22 cellular contexts compared by ENCODE assay signal in genomic region chr20:56716806-56717205, GRCh38.
"Had no signal": no experiment of that assay in that cellular context is flagged by ENCODE, and none has a peak within 500 bp of the region (broad histone marks: within the 10 kb centered on the region; RNA-seq: fewer than 3 reads in every experiment).

No MANE protein-coding gene starts in this region.

- H3K9me3 Mint-ChIP-seq: activated CD4-positive, alpha-beta memory T cell treated with anti-CD3 and anti-CD28 coated beads, Interleukin-2, amount 10 ng/mL, durations not matched to agents 7 days and 5 days; activated naive CD8-positive, alpha-beta T cell treated with anti-CD3 and anti-CD28 coated beads for 36 hours; activated T-cell treated with anti-CD3 and anti-CD28 coated beads, Interleukin-2, amount 50 U/mL, for 24 hours; central memory CD8-positive, alpha-beta T cell; natural killer cell; T-helper 1 cell treated with Interleukin-12 subunit alpha and Interleukin-12 subunit beta and Interleukin-4 antibody, amounts not matched to agents 30 μg/mL and 1 μg/mL, for 36 hours had no signal

- H3K36me3 Mint-ChIP-seq: activated naive CD8-positive, alpha-beta T cell treated with anti-CD3 and anti-CD28 coated beads for 36 hours; brain; natural killer cell had no signal

- H3K27ac ChIP-seq: coronary artery, gastrocnemius medialis, heart right ventricle, left ventricle myocardium inferior, prostate gland, tibial nerve had no signal

- H3K4me3 Mint-ChIP-seq: activated CD4-positive, alpha-beta memory T cell treated with anti-CD3 and anti-CD28 coated beads, Interleukin-2, amount 10 ng/mL, durations not matched to agents 7 days and 5 days; activated naive CD8-positive, alpha-beta T cell treated with anti-CD3 and anti-CD28 coated beads for 36 hours; activated T-cell treated with anti-CD3 and anti-CD28 coated beads, Interleukin-2, amount 50 U/mL, for 24 hours; brain; central memory CD8-positive, alpha-beta T cell; natural killer cell; T-helper 1 cell treated with Interleukin-12 subunit alpha and Interleukin-12 subunit beta and Interleukin-4 antibody, amounts not matched to agents 30 μg/mL and 1 μg/mL, for 36 hours had no signal

- H3K27me3 Mint-ChIP-seq: activated CD4-positive, alpha-beta memory T cell treated with anti-CD3 and anti-CD28 coated beads, Interleukin-2, amount 10 ng/mL, durations not matched to agents 7 days and 5 days; central memory CD8-positive, alpha-beta T cell had no signal

- H3K27ac Mint-ChIP-seq: activated CD4-positive, alpha-beta memory T cell treated with anti-CD3 and anti-CD28 coated beads, Interleukin-2, amount 10 ng/mL, durations not matched to agents 7 days and 5 days; activated naive CD8-positive, alpha-beta T cell treated with anti-CD3 and anti-CD28 coated beads for 36 hours; activated T-cell treated with anti-CD3 and anti-CD28 coated beads, Interleukin-2, amount 50 U/mL, for 24 hours; brain; natural killer cell; T-helper 1 cell treated with Interleukin-12 subunit alpha and Interleukin-12 subunit beta and Interleukin-4 antibody, amounts not matched to agents 30 μg/mL and 1 μg/mL, for 36 hours had no signal

- H3K4me1 Mint-ChIP-seq: activated CD4-positive, alpha-beta memory T cell treated with anti-CD3 and anti-CD28 coated beads, Interleukin-2, amount 10 ng/mL, durations not matched to agents 7 days and 5 days; activated naive CD8-positive, alpha-beta T cell treated with anti-CD3 and anti-CD28 coated beads for 36 hours; central memory CD8-positive, alpha-beta T cell; natural killer cell had no signal

- ATAC-seq: gastrocnemius medialis, heart right ventricle, natural killer cell, right cardiac atrium had no signal

- DNase-seq: activated CD4-positive, alpha-beta memory T cell treated with anti-CD3 and anti-CD28 coated beads, Interleukin-2, amount 10 ng/mL, durations not matched to agents 7 days and 5 days; activated CD4-positive, alpha-beta T cell treated with anti-CD3 and anti-CD28 coated beads for 4 hours; activated gamma-delta T cell; activated naive CD8-positive, alpha-beta T cell treated with anti-CD3 and anti-CD28 coated beads for 36 hours; activated T-cell treated with anti-CD3 and anti-CD28 coated beads, Interleukin-2, amount 50 U/mL, for 24 hours; amygdala; gastrocnemius medialis; heart right ventricle; islet precursor cell; left ventricle myocardium inferior; mesenchymal stem cell; natural killer cell; right cardiac atrium; stimulated activated CD4-positive, alpha-beta T cell treated with anti-CD3 and anti-CD28 coated beads, Interleukin-4, amount 100 ng/mL, for 24 hours; stimulated activated naive CD4-positive, alpha-beta T cell treated with Interleukin-2 at 50 U/mL for 16 hours; substantia nigra had no signal
